ENCODE assay signal across 21 cellular contexts in genomic region chr2:61705625-61706024, GRCh38.
"Had no signal": no experiment of that assay in that cellular context is flagged by ENCODE, and none has a peak within 500 bp of the region (broad histone marks: within the 10 kb centered on the region; RNA-seq: fewer than 3 reads in every experiment).

No MANE protein-coding gene starts in this region.

- H3K4me3 ChIP-seq: cardiac muscle cell, dorsolateral prefrontal cortex, left lung, mucosa of descending colon, skin epidermis had no signal

- H3K36me3 ChIP-seq: cardiac muscle cell, left lung, neutrophil had no signal

- H3K27ac Mint-ChIP-seq: activated B cell treated with CpG ODN at 0.5 μM for 24 hours; activated CD8-positive, alpha-beta T cell treated with anti-CD3 and anti-CD28 coated beads for 36 hours; activated naive CD4-positive, alpha-beta T cell treated with anti-CD3 and anti-CD28 coated beads, Interleukin-2, amount 50 U/mL, for 72 hours; activated T-cell treated with anti-CD3 and anti-CD28 coated beads, Interleukin-2, amount 50 U/mL, for 72 hours; endodermal cell had no signal

- H3K4me1 ChIP-seq: left lung had no signal

- H3K4me3 Mint-ChIP-seq: activated B cell treated with CpG ODN at 0.5 μM for 24 hours; activated CD8-positive, alpha-beta T cell treated with anti-CD3 and anti-CD28 coated beads for 36 hours; activated T-cell treated with anti-CD3 and anti-CD28 coated beads, Interleukin-2, amount 50 U/mL, for 72 hours; endodermal cell; naive thymus-derived CD8-positive, alpha-beta T cell had no signal

- ATAC-seq: activated CD8-positive, alpha-beta T cell treated with anti-CD3 and anti-CD28 coated beads for 36 hours; activated naive CD4-positive, alpha-beta T cell treated with anti-CD3 and anti-CD28 coated beads, Interleukin-2, amount 50 U/mL, for 72 hours; activated T-cell treated with anti-CD3 and anti-CD28 coated beads, Interleukin-2, amount 50 U/mL, for 72 hours; left lung; mucosa of descending colon; naive thymus-derived CD8-positive, alpha-beta T cell had no signal

- H3K36me3 Mint-ChIP-seq: activated naive CD4-positive, alpha-beta T cell treated with anti-CD3 and anti-CD28 coated beads, Interleukin-2, amount 50 U/mL, for 72 hours; naive thymus-derived CD8-positive, alpha-beta T cell had no signal

- H3K27me3 Mint-ChIP-seq: activated B cell treated with CpG ODN at 0.5 μM for 24 hours; activated CD8-positive, alpha-beta T cell treated with anti-CD3 and anti-CD28 coated beads for 36 hours had no signal

- H3K9me3 Mint-ChIP-seq: activated B cell treated with CpG ODN at 0.5 μM for 24 hours; activated CD8-positive, alpha-beta T cell treated with anti-CD3 and anti-CD28 coated beads for 36 hours; activated naive CD4-positive, alpha-beta T cell treated with anti-CD3 and anti-CD28 coated beads, Interleukin-2, amount 50 U/mL, for 72 hours; activated T-cell treated with anti-CD3 and anti-CD28 coated beads, Interleukin-2, amount 50 U/mL, for 72 hours; naive thymus-derived CD8-positive, alpha-beta T cell had no signal

- H3K27me3 ChIP-seq: cardiac muscle cell, dorsolateral prefrontal cortex, left lung, neutrophil had no signal

- H3K27ac ChIP-seq: cardiac muscle cell, dorsolateral prefrontal cortex, left lung, neutrophil, skin epidermis had no signal

- H3K9me3 ChIP-seq: left lung, mucosa of descending colon, neutrophil had no signal

- H3K4me1 Mint-ChIP-seq: endodermal cell; naive thymus-derived CD8-positive, alpha-beta T cell had no signal

- DNase-seq: activated B cell treated with CpG ODN at 0.5 μM for 24 hours; activated CD4-positive, alpha-beta T cell treated with anti-CD3 and anti-CD28 coated beads for 48 hours; activated CD8-positive, alpha-beta memory T cell treated with anti-CD3 and anti-CD28 coated beads, Interleukin-2, amount 50 U/mL, for 4 hours; activated CD8-positive, alpha-beta T cell treated with anti-CD3 and anti-CD28 coated beads for 36 hours; activated gamma-delta T cell; activated T-cell treated with anti-CD3 and anti-CD28 coated beads, Interleukin-2, amount 50 U/mL, for 72 hours; dorsolateral prefrontal cortex; endodermal cell; left lung; mucosa of descending colon; naive thymus-derived CD8-positive, alpha-beta T cell; retina; stimulated activated CD4-positive, alpha-beta T cell treated with anti-CD3 and anti-CD28 coated beads, Interleukin-4, amount 100 ng/mL, for 4 hours; stimulated activated CD8-positive, alpha-beta memory T cell treated with anti-CD3 and anti-CD28 coated beads, Interleukin-4, amount 100 ng/mL, for 48 hours; stimulated activated naive CD4-positive, alpha-beta T cell treated with Interleukin-2 at 50 U/mL for 16 hours; T-helper 2 cell; trophoblast cell had no signal
